8 cellular contexts compared by ENCODE assay signal in genomic region chr17:18246880-18247612, GRCh38. TPM values are rescaled to one million over a fixed set of nuclear protein-coding genes. Genes with fewer than 3 reads are reported as not detected.
DNase-seq lines count a peak whose midpoint lies in the region; ATAC-seq, FAIRE-seq and TF ChIP-seq lines count a peak whose summit lies in the region.

No MANE protein-coding gene starts in this region.

- peaks cover 56% of the 10 kb centered on the region; the same call in 2 of the 3 replicates for H3K36me3 ChIP-seq in K562 (ENCODE audit: control insufficient read depth, insufficient read depth, low read length)
- peaks cover 24 to 65% of the 10 kb centered on the region in 2 donors for H3K36me3 ChIP-seq in kidney (ENCODE audit: control insufficient read depth in 1 of 2, insufficient read depth in 2 of 2, low read length in 2 of 2)

- H3K27ac ChIP-seq in K562 (ENCODE audit: extremely low read depth, low read depth, low read length) (peak overlapping the region; percentile 76), kidney (ENCODE audit: low read depth in 2 of 2, low read length in 2 of 2) (no peak overlapping the region), temporal lobe (ENCODE audit: low read depth, low read length) (peak overlapping the region; percentile 71)

- in situ Hi-C loops in K562 (cut with MboI): no loop called here

- H3K4me2 ChIP-seq in K562 (ENCODE audit: insufficient read depth, low read length): peak overlapping the region; percentile 82

- H3K4me3 ChIP-seq in K562 (peak overlapping the region; percentile 31; the same call in 1 of the 2 replicates), kidney (ENCODE audit: low read length in 2 of 2) (no peak overlapping the region)

- CTCF ChIA-PET in K562 (lab: Yijun Ruan, JAX; ENCODE audit: low intra/inter-chr PET ratio): no interaction called here

- TF ChIP-seq RAD21 in K562 (CRISPR knock-in tag; conservative IDR thresholded peaks at IDR 0.05 in 1 of 2, IDR thresholded peaks at IDR 0.05 in 1 of 2): no peak

- intact Hi-C loops in K562 (cut with micrococcal nuclease): loop anchor here (5.0 kb wide), 1 partner anchor 70 kb away; the partner anchor contains the start of gene SMCR8
- intact Hi-C loops in kidney (cut with DNase I): no loop called here

- DNase-seq in SIG-M5 treated with dmso at 0.1 percent for 504 hours (lab: John Stamatoyannopoulos, UW; ENCODE audit: unreplicated experiment): peak; percentile 14
- no peak for DNase-seq in SIG-M5 (lab: John Stamatoyannopoulos, UW)
- DNase-seq in NCI-H460 (ENCODE audit: extremely low read depth, low read depth): peak; percentile 36
- DNase-seq in K562 (ENCODE audit: extremely low read depth in 1 of 4, low spot score in 3 of 4): peak; percentile 89 to 92 (median 90)
- DNase-seq in kidney: peak; percentile 90
- DNase-seq in effector CD4-positive, alpha-beta T cell: no peak
- DNase-seq in medulla oblongata (ENCODE audit: extremely low spot score): no peak

- H3K27me3 ChIP-seq in K562 (ENCODE audit: control insufficient read depth in 2 of 2, insufficient read depth in 2 of 2, low read length in 2 of 2): no peaks in the 10 kb centered on the region

- POLR2A ChIA-PET in K562 (lab: Yijun Ruan, JAX): interaction anchor here (0.7 to 0.9 kb wide), 2 partner anchors 9 to 19 kb away, joined by 4 to 5 read pairs; no protein-coding TSS in a partner anchor

- FAIRE-seq in K562 (lab: Jason Lieb, UNC) (peak; percentile 82), kidney (lab: Jason Lieb, UNC) (no peak)

- peak; percentile 97 for ATAC-seq in K562

- H3K4me1 ChIP-seq in K562 (replicated peaks in 1 of 2; ENCODE audit: control insufficient read depth in 2 of 2, insufficient read depth in 2 of 2, low read length in 2 of 2): peaks cover 3 to 28% of the 10 kb centered on the region in 2 experiments; a peak in 4 of 5 replicates
- H3K4me1 ChIP-seq in kidney (ENCODE audit: control insufficient read depth in 1 of 2, insufficient read depth in 1 of 2, low read depth in 1 of 2, low read length in 2 of 2): peaks cover 0 to 10% of the 10 kb centered on the region in 2 donors

- H3K9me3 ChIP-seq in K562 (replicated peaks; ENCODE audit: control insufficient read depth, insufficient read depth, low read depth, low read length) (no peaks in the 10 kb centered on the region), kidney (ENCODE audit: control insufficient read depth in 1 of 2, low read length in 2 of 2) (no peaks in the 10 kb centered on the region)

- peaks cover 3% of the 10 kb centered on the region; the same call in 1 of the 2 replicates for H4K20me1 ChIP-seq in K562 (replicated peaks; ENCODE audit: control insufficient read depth, insufficient read depth, low read length)

- BruUV-seq in K562 (replicated peaks; lab: Mats Ljungman, UMichigan): no TSS peak

- no peak for TF ChIP-seq EP300 in K562 (IDR thresholded peaks at IDR 0.05; ENCODE audit: low read length)

- H3K79me2 ChIP-seq in K562 (ENCODE audit: control insufficient read depth, insufficient read depth, low read length): no peaks in the 10 kb centered on the region

- TF ChIP-seq POLR2A in K562 (conservative IDR thresholded peaks at IDR 0.05): peak; percentile 69

- no peak for TF ChIP-seq CTCF in K562 (IDR thresholded peaks at IDR 0.05 in 2 of 3, conservative IDR thresholded peaks at IDR 0.05 in 1 of 3; ENCODE audit: insufficient read depth in 2 of 3, low read depth in 1 of 3, low read length in 3 of 3)
- TF ChIP-seq CTCF in kidney (IDR thresholded peaks at IDR 0.05; ENCODE audit: borderline replicate concordance, extremely low read depth, insufficient read depth): no peak

- H3K9me1 ChIP-seq in K562 (ENCODE audit: control insufficient read depth, insufficient read depth, low read length): peaks cover 2% of the 10 kb centered on the region

- H2AFZ ChIP-seq in K562 (ENCODE audit: low read depth, low read length): peak overlapping the region; percentile 98

- H3K9ac ChIP-seq in K562 (ENCODE audit: insufficient read depth in 1 of 2, low read depth in 2 of 2, low read length in 2 of 2): peak overlapping the region in 1 of 2 experiments; percentile 91; a peak in 2 of 4 replicates
- H3K9ac ChIP-seq in kidney (ENCODE audit: low read length in 2 of 2): no peak overlapping the region

- WGBS in K562 (ENCODE audit: insufficient coverage, low coverage, missing lambda C conversion rate): 5% methylated on average over 23 of the region's 46 CpGs

TF ChIP-seq in K562, 482 proteins besides CTCF, POLR2A, EP300 and RAD21 (continues in another document):
- TF ChIP-seq ADNP (tag; IDR thresholded peaks at IDR 0.05) (no peak), MYC (IDR thresholded peaks at IDR 0.05; ENCODE audit: low read depth, low read length) (peak; percentile 49), MYC (CRISPR knock-in tag; IDR thresholded peaks at IDR 0.05; ENCODE audit: borderline replicate concordance, low read depth) (no peak), ARHGAP35 (IDR thresholded peaks at IDR 0.05; ENCODE audit: partially characterized antibody) (no peak)

RNA-seq across cellular contexts. Expression of gene FLII, which starts 11.5 kb away (rescaled TPM):
- total RNA-seq in NCI-H460 (2014; rRNA removed; shearing (Covaris generic)): 175 and 179 TPM in 2 replicates
- polyA plus RNA-seq in NCI-H460 (2014; cell fraction: nucleus; rRNA removed): 162 and 221 TPM in 2 replicates
- 135 and 339 TPM in 2 replicates for total RNA-seq in K562 (2011; cell fraction: chromatin; rRNA removed; ENCODE audit: low replicate concordance)
- 168 and 180 TPM in 2 replicates for total RNA-seq in K562 (2011; cell fraction: nucleolus; rRNA removed)
- total RNA-seq in K562 (2011; cell fraction: nucleoplasm; rRNA removed): 115 and 116 TPM in 2 replicates
- 82.5 and 117 TPM in 2 replicates for total RNA-seq in K562 (2014; rRNA removed)
- 57.2 and 64.8 TPM in 2 replicates for total RNA-seq in K562 (2014; rRNA removed; fragmentation: Illumina TruSeq; extraction: Trizol)
- total RNA-seq in K562 (2015; rRNA removed; fragmentation: Illumina TruSeq; extraction: Trizol): 65.9 and 71.4 TPM in 2 replicates
- total RNA-seq in K562 (2021): 116 and 121 TPM in 2 replicates
- polyA plus RNA-seq in K562 (2011; rRNA removed): 126 and 140 TPM in 2 replicates
- 150 and 255 TPM in 2 replicates for polyA plus RNA-seq in K562 (2011; cell fraction: cytosol; rRNA removed)
- 312 and 400 TPM in 2 replicates for polyA plus RNA-seq in K562 (2011; cell fraction: nucleus; rRNA removed)
- polyA plus RNA-seq in K562 (2012): 87.1 and 120 TPM in 2 replicates
- 92.6 and 108 TPM in 2 replicates for polyA plus RNA-seq in K562 (2014; fragmentation: Illumina TruSeq; extraction: Trizol)
- polyA plus RNA-seq in K562 (2014; fragmentation: Nextera tagmentation; extraction: Ambion mirVana): 10 to 100 TPM; 11.7 to 14.4 TPM
- polyA plus RNA-seq in K562 (2014; rRNA removed): 86.9 and 88.9 TPM in 2 replicates
- 124 and 145 TPM in 2 replicates for polyA minus RNA-seq in K562 (2011; rRNA and poly(A)+ RNA removed)
- 107 and 114 TPM in 2 replicates for polyA minus RNA-seq in K562 (2011; cell fraction: cytosol; rRNA and poly(A)+ RNA removed)
- polyA minus RNA-seq in K562 (2011; cell fraction: nucleus; rRNA and poly(A)+ RNA removed): 59.5 and 63.8 TPM in 2 replicates
- 301 TPM for total RNA-seq in kidney
- polyA plus RNA-seq in kidney (ENCODE audit: insufficient read depth, low read depth, low replicate concordance): 139 TPM
- total RNA-seq in temporal lobe: 38.1 TPM

RNA-seq across cellular contexts. Expression of gene MIEF2, which starts 13.4 kb away (rescaled TPM):
- total RNA-seq in NCI-H460 (2014; rRNA removed; shearing (Covaris generic)): 5.2 and 5.3 TPM in 2 replicates
- polyA plus RNA-seq in NCI-H460 (2014; cell fraction: nucleus; rRNA removed): 25.8 and 48.9 TPM in 2 replicates
- 8.1 and 23.7 TPM in 2 replicates for total RNA-seq in K562 (2011; cell fraction: chromatin; rRNA removed; ENCODE audit: low replicate concordance)
- 20.5 and 26.8 TPM in 2 replicates for total RNA-seq in K562 (2011; cell fraction: nucleolus; rRNA removed)
- total RNA-seq in K562 (2011; cell fraction: nucleoplasm; rRNA removed): 12.3 and 12.8 TPM in 2 replicates
- 4.0 and 6.4 TPM in 2 replicates for total RNA-seq in K562 (2014; rRNA removed)
- 0.77 and 1.2 TPM in 2 replicates for total RNA-seq in K562 (2014; rRNA removed; fragmentation: Illumina TruSeq; extraction: Trizol)
- total RNA-seq in K562 (2015; rRNA removed; fragmentation: Illumina TruSeq; extraction: Trizol): 2.4 and 2.8 TPM in 2 replicates
- 7.8 and 8.2 TPM in 2 replicates for total RNA-seq in K562 (2021)
- polyA plus RNA-seq in K562 (2011; rRNA removed): 3.0 and 5.9 TPM in 2 replicates
- polyA plus RNA-seq in K562 (2011; cell fraction: cytosol; rRNA removed): 8.2 and 13.6 TPM in 2 replicates
- 24.6 and 25.0 TPM in 2 replicates for polyA plus RNA-seq in K562 (2011; cell fraction: nucleus; rRNA removed)
- polyA plus RNA-seq in K562 (2012): 6.5 and 7.8 TPM in 2 replicates
- polyA plus RNA-seq in K562 (2014; fragmentation: Illumina TruSeq; extraction: Trizol): 1.6 and 3.6 TPM in 2 replicates
- polyA plus RNA-seq in K562 (2014; fragmentation: Nextera tagmentation; extraction: Ambion mirVana): under 1 TPM; 0.10 to 0.21 TPM
- polyA plus RNA-seq in K562 (2014; rRNA removed): 3.8 and 4.7 TPM in 2 replicates
- 3.6 and 5.1 TPM in 2 replicates for polyA minus RNA-seq in K562 (2011; rRNA and poly(A)+ RNA removed)
- polyA minus RNA-seq in K562 (2011; cell fraction: cytosol; rRNA and poly(A)+ RNA removed): 4.9 and 5.6 TPM in 2 replicates
- 11.4 and 14.9 TPM in 2 replicates for polyA minus RNA-seq in K562 (2011; cell fraction: nucleus; rRNA and poly(A)+ RNA removed)
- 25.3 TPM for total RNA-seq in kidney
- polyA plus RNA-seq in kidney (ENCODE audit: insufficient read depth, low read depth, low replicate concordance): 19.3 TPM
- total RNA-seq in temporal lobe: 22.4 TPM

RNA-seq across cellular contexts. Expression of gene LLGL1, which starts 21.6 kb away (rescaled TPM):
- 11.9 and 12.6 TPM in 2 replicates for total RNA-seq in NCI-H460 (2014; rRNA removed; shearing (Covaris generic))
- 30.3 and 34.6 TPM in 2 replicates for polyA plus RNA-seq in NCI-H460 (2014; cell fraction: nucleus; rRNA removed)
- total RNA-seq in K562 (2011; cell fraction: chromatin; rRNA removed; ENCODE audit: low replicate concordance): 9.5 and 31.3 TPM in 2 replicates
- 21.2 and 23.6 TPM in 2 replicates for total RNA-seq in K562 (2011; cell fraction: nucleolus; rRNA removed)
- 13.2 and 14.3 TPM in 2 replicates for total RNA-seq in K562 (2011; cell fraction: nucleoplasm; rRNA removed)
- 8.2 and 11.3 TPM in 2 replicates for total RNA-seq in K562 (2014; rRNA removed)
- 1.4 and 1.7 TPM in 2 replicates for total RNA-seq in K562 (2014; rRNA removed; fragmentation: Illumina TruSeq; extraction: Trizol)
- total RNA-seq in K562 (2015; rRNA removed; fragmentation: Illumina TruSeq; extraction: Trizol): 4.0 and 4.2 TPM in 2 replicates
- 12.4 and 12.9 TPM in 2 replicates for total RNA-seq in K562 (2021)
- polyA plus RNA-seq in K562 (2011; rRNA removed): 6.4 and 9.2 TPM in 2 replicates
- 9.5 and 22.7 TPM in 2 replicates for polyA plus RNA-seq in K562 (2011; cell fraction: cytosol; rRNA removed)
- polyA plus RNA-seq in K562 (2011; cell fraction: nucleus; rRNA removed): 16.1 and 20.2 TPM in 2 replicates
- polyA plus RNA-seq in K562 (2012): 7.3 and 10.7 TPM in 2 replicates
- 3.7 and 8.4 TPM in 2 replicates for polyA plus RNA-seq in K562 (2014; fragmentation: Illumina TruSeq; extraction: Trizol)
- under 1 TPM in 1 of 2 experiments, not detected in 1; 0.11 TPM for polyA plus RNA-seq in K562 (2014; fragmentation: Nextera tagmentation; extraction: Ambion mirVana)
- 10.7 and 11.9 TPM in 2 replicates for polyA plus RNA-seq in K562 (2014; rRNA removed)
- 2.5 and 5.3 TPM in 2 replicates for polyA minus RNA-seq in K562 (2011; rRNA and poly(A)+ RNA removed)
- polyA minus RNA-seq in K562 (2011; cell fraction: cytosol; rRNA and poly(A)+ RNA removed): 8.2 and 8.6 TPM in 2 replicates
- polyA minus RNA-seq in K562 (2011; cell fraction: nucleus; rRNA and poly(A)+ RNA removed): 5.5 and 6.7 TPM in 2 replicates
- 13.7 TPM for total RNA-seq in kidney
- 8.0 TPM for polyA plus RNA-seq in kidney (ENCODE audit: insufficient read depth, low read depth, low replicate concordance)
- total RNA-seq in temporal lobe: 27.5 TPM

Comparison
In these comparisons a context has a peak if more than half of its experiments do, and no peak if none do; other contexts are left out.
1. DNase-seq: peak in SIG-M5 treated with dmso at 0.1 percent for 504 hours (single experiment), NCI-H460 (single experiment), K562 (4 of 4) and kidney (single experiment); none in SIG-M5 (single experiment), effector CD4-positive, alpha-beta T cell (single experiment) and medulla oblongata (single experiment).
2. H3K27ac ChIP-seq: peak in K562 (single experiment) and temporal lobe (single experiment); none in kidney (0 of 2).